Comparison of ENCODE assay signal across 8 cellular contexts in the genomic region with DNA sequence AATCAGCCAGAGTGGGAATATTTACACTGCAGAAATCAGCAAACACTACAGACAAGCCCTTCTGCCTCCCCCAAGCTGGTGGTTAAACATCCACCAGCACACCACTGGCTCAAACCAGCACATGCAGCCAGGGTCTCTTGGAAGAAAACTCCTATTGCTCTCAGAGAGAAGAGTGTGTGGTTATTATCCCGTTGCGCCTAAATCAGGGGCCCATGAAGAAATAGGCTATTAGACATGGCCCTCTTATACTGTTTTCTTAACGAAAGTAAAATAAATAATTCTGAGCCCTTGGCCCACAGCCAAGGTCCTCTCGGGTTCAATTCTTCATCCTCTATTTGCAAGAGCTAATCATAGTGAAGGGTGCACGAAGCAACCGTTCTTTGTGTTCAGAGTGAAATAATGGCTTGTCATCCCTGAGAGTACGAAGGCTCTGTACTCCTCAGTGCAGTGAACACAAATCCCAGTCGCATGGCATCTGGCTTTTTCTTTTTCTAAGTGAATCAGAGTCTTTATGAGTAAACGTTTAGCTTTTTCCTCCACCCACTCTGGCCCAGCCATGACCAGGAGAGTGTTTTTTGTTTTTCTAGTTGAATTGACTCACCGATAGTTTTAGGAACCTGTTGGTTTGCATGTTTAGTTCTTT. TPM values are rescaled to one million over a fixed set of nuclear protein-coding genes. Genes with fewer than 3 reads are reported as not detected.
DNase-seq lines count a peak whose midpoint lies in the region; ATAC-seq and TF ChIP-seq lines count a peak whose summit lies in the region.

No MANE protein-coding gene starts in this region.

- H3K36me3 ChIP-seq in colonic mucosa: no peaks in the 10 kb centered on the region

- ATAC-seq in GM21381 (IDR thresholded peaks at IDR 0.05; ENCODE audit: unreplicated experiment) (peak; percentile 57), left colon (peak; percentile 29)

- no peaks in the 10 kb centered on the region for H3K4me1 ChIP-seq in colonic mucosa

- H3K9ac ChIP-seq in colonic mucosa (ENCODE audit: low read depth in 2 of 2, low read length in 2 of 2): no peak overlapping the region

- no peaks in the 10 kb centered on the region for H3K27me3 ChIP-seq in colonic mucosa

- no peak for TF ChIP-seq CTCF in colonic mucosa (IDR thresholded peaks at IDR 0.05)

- intact Hi-C loops in left colon (cut with DNase I, micrococcal nuclease): no loop called here
- intact Hi-C loops in colonic mucosa (cut with DNase I): no loop called here

- H3K9me3 ChIP-seq in colonic mucosa: no peaks in the 10 kb centered on the region

- H3K27ac ChIP-seq in colonic mucosa: no peak overlapping the region

- no peak overlapping the region for H3K4me3 ChIP-seq in colonic mucosa

- DNase-seq in DMS79 treated with DMSO at 0.1 percent for 48 hours (lab: John Stamatoyannopoulos, UW) (peak; percentile 86), HS-5 (ENCODE audit: low read depth) (peak; percentile 40), T1000 (lab: John Stamatoyannopoulos, UW) (peak; percentile 33), left colon (peak in 1 of 2 donors; percentile 10), occipital lobe (lab: John Stamatoyannopoulos, UW) (no peak), colonic mucosa (no peak), NCI-H2171 treated with DMSO at 0.1 percent for 48 hours (lab: John Stamatoyannopoulos, UW) (no peak)

RNA-seq across cellular contexts. Expression of a gene that starts 33.4 kb away (rescaled TPM):
- total RNA-seq in left colon (100 to 1,000 TPM; 301 to 304 TPM), occipital lobe (1.6 TPM), colonic mucosa (100 to 1,000 TPM; 279 to 281 TPM)

Comparison
In these comparisons a context has a peak if more than half of its experiments do, and no peak if none do; other contexts are left out.
1. DNase-seq: peak in DMS79 treated with DMSO at 0.1 percent for 48 hours (single experiment), HS-5 (single experiment) and T1000 (single experiment); none in occipital lobe (single experiment), colonic mucosa (single experiment) and NCI-H2171 treated with DMSO at 0.1 percent for 48 hours (single experiment).
2. RNA of a gene that starts 33.4 kb away (total RNA-seq): 301 to 304 TPM in left colon and 279 to 281 TPM in colonic mucosa; 1.6 TPM in occipital lobe (single experiment); every median in the first group is over 100 times any median in the second.